ENCODE assay signal across 18 cellular contexts in the genomic region with DNA sequence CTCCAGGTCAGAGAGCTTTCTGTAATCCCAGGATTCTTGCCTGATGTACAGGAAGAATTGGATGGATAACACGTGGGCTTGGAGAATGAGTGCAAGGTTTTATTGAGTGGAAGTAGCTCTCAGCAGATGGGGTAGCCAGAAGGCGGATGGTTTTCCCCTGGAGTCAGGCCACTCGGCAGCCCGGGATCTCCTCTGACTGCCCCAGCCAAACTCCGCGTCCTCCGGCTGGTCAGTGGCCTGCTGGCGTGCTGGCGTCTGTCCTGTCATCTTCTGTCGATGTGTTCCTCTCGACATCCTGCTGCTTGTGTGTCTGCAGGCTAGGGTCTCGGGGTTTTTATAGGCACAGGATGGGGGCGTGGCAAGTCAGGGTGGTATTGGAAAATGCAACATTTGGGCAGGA. TPM values are rescaled to one million over a fixed set of nuclear protein-coding genes. Genes with fewer than 3 reads are reported as not detected.
A peak's percentile ranks its signal among the peaks of the same experiment; 100 is the strongest.
DNase-seq lines count a peak whose midpoint lies in the region; ATAC-seq lines count a peak whose summit lies in the region.
"Had no signal": no experiment of that assay in that cellular context is flagged by ENCODE, and none has a peak within 500 bp of the region (broad histone marks: within the 10 kb centered on the region; RNA-seq: fewer than 3 reads in every experiment).

No MANE protein-coding gene starts in this region.

- H4K91ac ChIP-seq in neuronal stem cell (ENCODE audit: low read depth, low read length, poor library complexity): no peak overlapping the region

- H2BK12ac ChIP-seq in neuronal stem cell (ENCODE audit: low read length): no peak overlapping the region

- no peak overlapping the region for H2BK15ac ChIP-seq in neuronal stem cell (ENCODE audit: low read length)

- no peak overlapping the region for H3K9ac ChIP-seq in neuronal stem cell (ENCODE audit: low read depth, low read length, poor library complexity)
- H3K9ac ChIP-seq: BLaER1 treated with 17β-estradiol and CSF1 and Interleukin-3, amounts not matched to agents 10 nM and 100 nM had no signal

- DNase-seq in DMS 273 treated with DMSO at 0.1 percent for 48 hours (lab: John Stamatoyannopoulos, UW): peak; percentile 98
- peak; percentile 77 to 82 for DNase-seq in NCI-H524 (lab: John Stamatoyannopoulos, UW)
- peak; percentile 88 for DNase-seq in cerebellar cortex (ENCODE audit: low spot score)
- DNase-seq in neuronal stem cell (ENCODE audit: low spot score): no peak
- no peak for DNase-seq in HAP-1 (ENCODE audit: low spot score in 2 of 2)
- no peak for DNase-seq in stimulated activated CD4-positive, alpha-beta T cell treated with anti-CD3 and anti-CD28 coated beads, Interleukin-4, amount 100 ng/mL, for 24 hours
- DNase-seq: ACHN; Calu3; CD4-positive, CD25-positive, alpha-beta regulatory T cell; DMS153; DMS79 treated with DMSO at 0.1 percent for 48 hours; EL; GDM1; GOT3; H9 had no signal

- H3K79me1 ChIP-seq in neuronal stem cell (ENCODE audit: low read depth, low read length): no peaks in the 10 kb centered on the region

- H3K4me1 ChIP-seq in neuronal stem cell (ENCODE audit: control insufficient read depth in 2 of 2, insufficient read depth in 1 of 2, low read depth in 1 of 2, low read length in 2 of 2) (no peaks in the 10 kb centered on the region), HAP-1 (no peaks in the 10 kb centered on the region)
- H3K4me1 ChIP-seq: BLaER1 treated with 17β-estradiol and CSF1 and Interleukin-3, amounts not matched to agents 10 nM and 100 nM had no signal

- no peak overlapping the region for H3K14ac ChIP-seq in neuronal stem cell (ENCODE audit: low read length)

- in situ Hi-C loops in HAP-1 (cut with MboI; ENCODE audit: low sequenced_read_pairs): no loop called here

- peak overlapping the region; percentile 31 for H3K23ac ChIP-seq in neuronal stem cell (ENCODE audit: low read depth, low read length, poor library complexity)

- H3K4me3 ChIP-seq in neuronal stem cell (ENCODE audit: low read length in 2 of 2): no peak overlapping the region
- no peak overlapping the region for H3K4me3 ChIP-seq in HAP-1
- H3K4me3 ChIP-seq: BLaER1 treated with 17β-estradiol and CSF1 and Interleukin-3, amounts not matched to agents 10 nM and 100 nM had no signal

- H2BK5ac ChIP-seq in neuronal stem cell (ENCODE audit: low read length): no peak overlapping the region

- H2BK120ac ChIP-seq in neuronal stem cell (ENCODE audit: low read depth, low read length): no peak overlapping the region

- peak overlapping the region; percentile 71 for H3K18ac ChIP-seq in neuronal stem cell (ENCODE audit: low read length)

- no peak overlapping the region for H3K4ac ChIP-seq in neuronal stem cell (ENCODE audit: low read length)

- H4K8ac ChIP-seq in neuronal stem cell (ENCODE audit: low read depth, low read length): peak overlapping the region; percentile 72

- no peak for ATAC-seq in HG03159 (IDR thresholded peaks at IDR 0.05; ENCODE audit: unreplicated experiment)

- H3K4me2 ChIP-seq in neuronal stem cell (ENCODE audit: insufficient read depth, low read length, poor library complexity, severe bottlenecking): no peak overlapping the region
- H3K4me2 ChIP-seq: BLaER1 treated with 17β-estradiol and CSF1 and Interleukin-3, amounts not matched to agents 10 nM and 100 nM had no signal

- H2AFZ ChIP-seq in neuronal stem cell (ENCODE audit: low read length): no peak overlapping the region

- H2AK5ac ChIP-seq in neuronal stem cell (ENCODE audit: low read depth, low read length): no peak overlapping the region

- H3K9me3 ChIP-seq in neuronal stem cell (replicated peaks in 1 of 2; ENCODE audit: control insufficient read depth in 2 of 2, insufficient read depth in 1 of 2, low read depth in 1 of 2, low read length in 2 of 2): peaks cover 0 to 5% of the 10 kb centered on the region in 2 donors
- no peaks in the 10 kb centered on the region for H3K9me3 ChIP-seq in HAP-1

- no peaks in the 10 kb centered on the region for H3K36me3 ChIP-seq in neuronal stem cell (replicated peaks in 1 of 2; ENCODE audit: control insufficient read depth in 2 of 2, insufficient read depth in 2 of 2, low read length in 2 of 2)
- no peaks in the 10 kb centered on the region for H3K36me3 ChIP-seq in HAP-1 (replicated peaks)

- H3K27me3 ChIP-seq in neuronal stem cell (ENCODE audit: control insufficient read depth in 3 of 3, insufficient read depth in 3 of 3, low read depth in 1 of 3, low read length in 3 of 3): no peaks in the 10 kb centered on the region
- no peaks in the 10 kb centered on the region for H3K27me3 ChIP-seq in HAP-1 (ENCODE audit: low read depth)
- H3K27me3 ChIP-seq: BLaER1 treated with 17β-estradiol and CSF1 and Interleukin-3, amounts not matched to agents 10 nM and 100 nM had no signal

- WGBS in neuronal stem cell (ENCODE audit: extremely low coverage in 2 of 2, insufficient read length in 2 of 2, insufficient replicate concordance in 1 of 2), 2 donors: no CpG with 5 or more reads among the region's 13 CpGs

- H3K27ac ChIP-seq in neuronal stem cell (replicated peaks; ENCODE audit: low read length): no peak overlapping the region
- H3K27ac ChIP-seq: BLaER1 treated with 17β-estradiol and CSF1 and Interleukin-3, amounts not matched to agents 10 nM and 100 nM; HL-60 had no signal

RNA-seq across cellular contexts. Expression of a gene that starts 27.4 kb away (rescaled TPM):
- not detected for polyA plus RNA-seq in neuronal stem cell (2013, experiment 1 of 2)
- not detected for polyA plus RNA-seq in neuronal stem cell (2013, experiment 2 of 2)
- polyA plus RNA-seq: CD4-positive, CD25-positive, alpha-beta regulatory T cell had no signal

RNA-seq across cellular contexts. Expression of a gene that starts 32.8 kb away (rescaled TPM):
- polyA plus RNA-seq in neuronal stem cell (2013, experiment 1 of 2): not detected
- polyA plus RNA-seq in neuronal stem cell (2013, experiment 2 of 2): 0.03 TPM

RNA-seq across cellular contexts. Expression of a gene that starts 35.7 kb away (rescaled TPM):
- polyA plus RNA-seq in neuronal stem cell (2013, experiment 1 of 2): 29.6 TPM
- polyA plus RNA-seq in neuronal stem cell (2013, experiment 2 of 2): 29.0 TPM

RNA-seq across cellular contexts. Expression of a gene that starts 49.2 kb away (rescaled TPM):
- polyA plus RNA-seq in neuronal stem cell (2013, experiment 1 of 2): 15.3 TPM
- polyA plus RNA-seq in neuronal stem cell (2013, experiment 2 of 2): 15.6 TPM

Comparison
In these comparisons a context has a peak if more than half of its experiments do, and no peak if none do; other contexts are left out.
1. DNase-seq: peak in DMS 273 treated with DMSO at 0.1 percent for 48 hours (single experiment), NCI-H524 (2 of 2) and cerebellar cortex (single experiment); none in neuronal stem cell (single experiment), HAP-1 (0 of 2) and stimulated activated CD4-positive, alpha-beta T cell treated with anti-CD3 and anti-CD28 coated beads, Interleukin-4, amount 100 ng/mL, for 24 hours (single experiment).